27 cellular contexts compared by ENCODE assay signal in genomic region chr16:88892065-88892464, GRCh38. TPM values are rescaled to one million over a fixed set of nuclear protein-coding genes. Genes with fewer than 3 reads are reported as not detected.
"Had no signal": no experiment of that assay in that cellular context is flagged by ENCODE, and none has a peak within 500 bp of the region (broad histone marks: within the 10 kb centered on the region; RNA-seq: fewer than 3 reads in every experiment).

No MANE protein-coding gene starts in this region.

- H3K4me3 Mint-ChIP-seq: activated CD4-positive, alpha-beta memory T cell treated with anti-CD3 and anti-CD28 coated beads, Interleukin-2, amount 10 ng/mL, durations not matched to agents 7 days and 5 days; activated CD4-positive, alpha-beta T cell treated with anti-CD3 and anti-CD28 coated beads, Interleukin-2, amount 10 ng/mL, durations not matched to agents 7 days and 5 days; activated naive CD4-positive, alpha-beta T cell treated with anti-CD3 and anti-CD28 coated beads, Interleukin-2, amount 10 ng/mL, durations not matched to agents 7 days and 5 days; activated naive CD8-positive, alpha-beta T cell treated with anti-CD3 and anti-CD28 coated beads for 36 hours; activated T-cell treated with anti-CD3 and anti-CD28 coated beads, Interleukin-2, amount 50 U/mL, for 72 hours; T-cell had no signal

- DNase-seq: activated CD4-positive, alpha-beta memory T cell treated with anti-CD3 and anti-CD28 coated beads, Interleukin-2, amount 10 ng/mL, durations not matched to agents 7 days and 5 days; activated CD4-positive, alpha-beta T cell treated with anti-CD3 and anti-CD28 coated beads, Interleukin-2, amount 10 ng/mL, durations not matched to agents 7 days and 5 days; activated CD4-positive, CD25-positive, alpha-beta regulatory T cell; activated gamma-delta T cell treated with Interleukin-2 at 50 U/mL for 16 hours; activated naive CD4-positive, alpha-beta T cell treated with anti-CD3 and anti-CD28 coated beads, Interleukin-2, amount 10 ng/mL, durations not matched to agents 7 days and 5 days; activated naive CD8-positive, alpha-beta T cell treated with anti-CD3 and anti-CD28 coated beads for 36 hours; activated T-cell treated with anti-CD3 and anti-CD28 coated beads for 4 hours; activated T-cell treated with anti-CD3 and anti-CD28 coated beads, Interleukin-2, amount 50 U/mL, for 72 hours; anterior cingulate cortex; cerebellar nuclear complex; NCI-H1048; NCI-H146; NCI-H187 treated with DMSO at 0.1 percent for 48 hours; NCI-H2081 treated with DMSO at 0.1 percent for 48 hours; NCI-H446; NCI-H524; PC-3; SIG-M5; T-cell; T-helper 2 cell; T1000 had no signal

- H3K4me1 Mint-ChIP-seq: activated CD4-positive, alpha-beta memory T cell treated with anti-CD3 and anti-CD28 coated beads, Interleukin-2, amount 10 ng/mL, durations not matched to agents 7 days and 5 days; activated CD4-positive, alpha-beta T cell treated with anti-CD3 and anti-CD28 coated beads, Interleukin-2, amount 10 ng/mL, durations not matched to agents 7 days and 5 days; activated naive CD4-positive, alpha-beta T cell treated with anti-CD3 and anti-CD28 coated beads, Interleukin-2, amount 10 ng/mL, durations not matched to agents 7 days and 5 days; T-cell had no signal

- H3K27me3 Mint-ChIP-seq: activated CD4-positive, alpha-beta memory T cell treated with anti-CD3 and anti-CD28 coated beads, Interleukin-2, amount 10 ng/mL, durations not matched to agents 7 days and 5 days; activated CD4-positive, alpha-beta T cell treated with anti-CD3 and anti-CD28 coated beads, Interleukin-2, amount 10 ng/mL, durations not matched to agents 7 days and 5 days; activated naive CD4-positive, alpha-beta T cell treated with anti-CD3 and anti-CD28 coated beads, Interleukin-2, amount 10 ng/mL, durations not matched to agents 7 days and 5 days; activated naive CD8-positive, alpha-beta T cell treated with anti-CD3 and anti-CD28 coated beads for 36 hours; T-cell had no signal

- H3K36me3 Mint-ChIP-seq: activated naive CD4-positive, alpha-beta T cell treated with anti-CD3 and anti-CD28 coated beads, Interleukin-2, amount 10 ng/mL, durations not matched to agents 7 days and 5 days; activated naive CD8-positive, alpha-beta T cell treated with anti-CD3 and anti-CD28 coated beads for 36 hours; T-cell had no signal

- H3K27ac Mint-ChIP-seq: activated CD4-positive, alpha-beta memory T cell treated with anti-CD3 and anti-CD28 coated beads, Interleukin-2, amount 10 ng/mL, durations not matched to agents 7 days and 5 days; activated CD4-positive, alpha-beta T cell treated with anti-CD3 and anti-CD28 coated beads, Interleukin-2, amount 10 ng/mL, durations not matched to agents 7 days and 5 days; activated naive CD4-positive, alpha-beta T cell treated with anti-CD3 and anti-CD28 coated beads, Interleukin-2, amount 10 ng/mL, durations not matched to agents 7 days and 5 days; activated naive CD8-positive, alpha-beta T cell treated with anti-CD3 and anti-CD28 coated beads for 36 hours; activated T-cell treated with anti-CD3 and anti-CD28 coated beads, Interleukin-2, amount 50 U/mL, for 72 hours; activated T-helper 2 cell treated with anti-CD3 and anti-CD28 coated beads, Interferon-gamma antibody, Interleukin-2, Interleukin-4, amounts not matched to agents 10 μg/mL and 5 μg/mL and 100 μg/mL, durations not matched to agents 14 hours and 24 hours and 36 hours; T-cell had no signal

- H3K9me3 Mint-ChIP-seq: activated CD4-positive, alpha-beta memory T cell treated with anti-CD3 and anti-CD28 coated beads, Interleukin-2, amount 10 ng/mL, durations not matched to agents 7 days and 5 days; activated CD4-positive, alpha-beta T cell treated with anti-CD3 and anti-CD28 coated beads, Interleukin-2, amount 10 ng/mL, durations not matched to agents 7 days and 5 days; activated naive CD4-positive, alpha-beta T cell treated with anti-CD3 and anti-CD28 coated beads, Interleukin-2, amount 10 ng/mL, durations not matched to agents 7 days and 5 days; activated T-cell treated with anti-CD3 and anti-CD28 coated beads, Interleukin-2, amount 50 U/mL, for 72 hours; activated T-helper 2 cell treated with anti-CD3 and anti-CD28 coated beads, Interferon-gamma antibody, Interleukin-2, Interleukin-4, amounts not matched to agents 10 μg/mL and 5 μg/mL and 100 μg/mL, durations not matched to agents 14 hours and 24 hours and 36 hours; T-cell had no signal

- FAIRE-seq: TTC549 had no signal

RNA-seq across cellular contexts. Expression of gene PABPN1L, which starts 25.6 kb away (rescaled TPM):
- total RNA-seq: activated CD4-positive, alpha-beta memory T cell treated with anti-CD3 and anti-CD28 coated beads, Interleukin-2, amount 10 ng/mL, durations not matched to agents 7 days and 5 days; activated CD4-positive, alpha-beta T cell treated with anti-CD3 and anti-CD28 coated beads, Interleukin-2, amount 10 ng/mL, durations not matched to agents 7 days and 5 days; activated CD8-positive, alpha-beta memory T cell treated with anti-CD3 and anti-CD28 coated beads for 36 hours; activated naive CD8-positive, alpha-beta T cell treated with anti-CD3 and anti-CD28 coated beads for 36 hours; activated T-cell treated with anti-CD3 and anti-CD28 coated beads, Interleukin-2, amount 50 U/mL, for 72 hours; activated T-helper 2 cell treated with anti-CD3 and anti-CD28 coated beads, Interferon-gamma antibody, Interleukin-2, Interleukin-4, amounts not matched to agents 10 μg/mL and 5 μg/mL and 100 μg/mL, durations not matched to agents 14 hours and 24 hours and 36 hours; cardiac septum; LHCN-M2; M059J; PC-3; T-cell had no signal
